In the genomic region with DNA sequence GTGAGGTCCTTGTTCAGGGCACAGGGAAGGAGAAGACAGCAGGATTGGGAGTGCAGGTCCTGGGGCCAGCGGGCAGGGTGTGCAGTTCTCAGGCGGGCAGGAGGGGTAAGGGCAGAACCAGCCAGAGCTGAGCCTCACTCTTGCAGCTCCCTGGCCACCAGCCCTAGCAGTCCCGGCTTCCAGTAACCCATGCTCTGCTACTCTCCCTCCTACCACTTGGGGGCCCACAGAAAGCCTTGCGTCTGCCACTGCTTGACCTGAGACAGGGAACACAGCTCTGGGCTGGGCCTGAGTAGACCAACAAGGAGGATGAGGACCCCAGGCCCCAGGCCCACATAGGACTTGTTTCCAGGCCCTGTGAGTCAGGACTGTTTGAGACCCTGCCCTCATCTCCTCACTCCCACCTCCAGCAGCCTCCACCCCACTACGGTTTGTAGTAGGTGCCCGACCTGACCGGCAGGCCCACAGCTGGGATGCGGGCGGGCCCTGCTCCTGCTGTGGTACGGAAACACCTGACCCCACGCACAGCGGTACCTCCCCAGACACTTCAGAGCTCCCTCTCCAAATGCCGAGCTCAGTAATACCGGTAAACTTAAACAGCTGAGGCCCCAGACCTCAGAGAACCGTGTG, we compare ENCODE assay signal across 9 cellular contexts. TPM values are rescaled to one million over a fixed set of nuclear protein-coding genes. Genes with fewer than 3 reads are reported as not detected.
DNase-seq lines count a peak whose midpoint lies in the region; ATAC-seq, FAIRE-seq and TF ChIP-seq lines count a peak whose summit lies in the region.
"Had no signal": no experiment of that assay in that cellular context is flagged by ENCODE, and none has a peak within 500 bp of the region (broad histone marks: within the 10 kb centered on the region; RNA-seq: fewer than 3 reads in every experiment).

No MANE protein-coding gene starts in this region.

- TF ChIP-seq CTCF in Peyer's patch (IDR thresholded peaks at IDR 0.05) (peak in 4 of 6 experiments; percentile 37 to 73 (median 67)), fibroblast of villous mesenchyme (IDR thresholded peaks at IDR 0.05; ENCODE audit: insufficient read depth, low read depth, low read length) (peak; percentile 22)

- in situ Hi-C loops in Caki2 (cut with HindIII; ENCODE audit: low pct_unique_long_range_greater_than_20kb, low sequenced_read_pairs): no loop called here

- FAIRE-seq in H54 (lab: Jason Lieb, UNC): no peak

- H3K4me1 ChIP-seq in Peyer's patch: peaks cover 0 to 51% (median 2%) of the 10 kb centered on the region in 4 donors

- DNase-seq in Caki2 (ENCODE audit: low read depth) (peak; percentile 20), H54 (ENCODE audit: insufficient read length, low spot score) (peak; percentile 50), Peyer's patch (peak in 2 of 3 donors; percentile 64 to 68), fibroblast of villous mesenchyme (ENCODE audit: low read depth) (no peak), pons (ENCODE audit: low spot score) (peak; percentile 40), T-helper 17 cell (no peak), epidermal melanocyte (ENCODE audit: insufficient read length, low spot score) (no peak)

- no peaks in the 10 kb centered on the region for H3K36me3 Mint-ChIP-seq in T-helper 17 cell (ENCODE audit: low read depth)

- no peak overlapping the region for H3K4me3 Mint-ChIP-seq in T-helper 17 cell

- no peaks in the 10 kb centered on the region for H3K9me3 ChIP-seq in Peyer's patch
- H3K9me3 ChIP-seq in T-helper 17 cell (ENCODE audit: control insufficient read depth, low read length, poor library complexity, severe bottlenecking): no peaks in the 10 kb centered on the region

- H3K27me3 Mint-ChIP-seq in T-helper 17 cell: no peaks in the 10 kb centered on the region

- H3K4me3 ChIP-seq in Peyer's patch (no peak overlapping the region), fibroblast of villous mesenchyme (ENCODE audit: low read depth, low read length) (no peak overlapping the region)

- peaks cover 0 to 44% (median 0%) of the 10 kb centered on the region in 3 donors for H3K36me3 ChIP-seq in Peyer's patch

- no peak overlapping the region for H3K27ac Mint-ChIP-seq in T-helper 17 cell

- no peak for ATAC-seq in T-helper 17 cell
- no peak for ATAC-seq in GM18517 (IDR thresholded peaks at IDR 0.05; ENCODE audit: unreplicated experiment)

- no peak for TF ChIP-seq POLR2A in H54 (IDR thresholded peaks at IDR 0.05; ENCODE audit: low read depth, low read length)
- TF ChIP-seq POLR2A in Peyer's patch (IDR thresholded peaks at IDR 0.05): no peak

- peaks cover 11% of the 10 kb centered on the region for H3K4me1 Mint-ChIP-seq in T-helper 17 cell

- H3K27me3 ChIP-seq in Peyer's patch: no peaks in the 10 kb centered on the region

- peak overlapping the region in 2 of 4 donors; percentile 93 to 96 for H3K27ac ChIP-seq in Peyer's patch
- H3K27ac ChIP-seq: epithelial cell of prostate had no signal

RNA-seq across cellular contexts. Expression of a gene that starts 39.2 kb away (rescaled TPM):
- total RNA-seq in Caki2 (2014; rRNA removed; shearing (Covaris generic); ENCODE audit: low replicate concordance): 0.74 and 3.0 TPM in 2 replicates
- total RNA-seq in Peyer's patch (100 to 1,000 TPM in 3 of 4 donors, 10 to 100 TPM in 1; 10.7 to 150 (median 115) TPM), fibroblast of villous mesenchyme (not detected in 2 replicates), T-helper 17 cell (under 1 TPM; 0.78 to 0.87 TPM)

Comparison
In these comparisons a context has a peak if more than half of its experiments do, and no peak if none do; other contexts are left out.
1. DNase-seq: peak in Caki2 (single experiment), H54 (single experiment), Peyer's patch (2 of 3) and pons (single experiment); none in fibroblast of villous mesenchyme (single experiment), T-helper 17 cell (0 of 3) and epidermal melanocyte (single experiment).